ENCODE assay signal across 8 cellular contexts in the genomic region with DNA sequence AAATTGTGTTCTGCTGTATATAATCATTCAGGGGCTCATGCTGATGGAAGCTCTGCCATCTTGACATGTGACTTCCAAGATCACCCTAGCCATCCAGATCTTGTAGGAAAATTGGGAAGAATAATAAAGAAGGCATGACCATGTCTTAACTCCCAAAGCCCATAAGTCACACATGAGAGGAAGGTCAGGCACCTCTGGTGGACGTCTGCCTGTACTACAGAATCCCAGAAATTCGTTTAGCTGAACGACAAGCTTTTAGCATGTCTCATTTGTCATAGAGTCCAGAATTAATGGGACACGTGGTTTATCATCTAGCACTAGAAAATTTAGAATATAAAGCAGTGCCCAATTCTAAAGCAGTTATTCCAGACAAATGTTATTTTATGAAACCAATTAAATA.
DNase-seq lines count a peak whose midpoint lies in the region; ATAC-seq and TF ChIP-seq lines count a peak whose summit lies in the region.

No MANE protein-coding gene starts in this region.

- no peak overlapping the region for H3K4me3 Mint-ChIP-seq in T-helper 17 cell

- no peak overlapping the region for H2AFZ ChIP-seq in mesenchymal stem cell (ENCODE audit: low read depth, low read length)

- no peak overlapping the region for H3K23ac ChIP-seq in mesenchymal stem cell (ENCODE audit: low read length in 2 of 2)

- H3K4ac ChIP-seq in mesenchymal stem cell (ENCODE audit: low read depth in 1 of 2, low read length in 2 of 2), result no peak overlapping the region

- no peak overlapping the region for H3K4me3 ChIP-seq in mesenchymal stem cell (ENCODE audit: insufficient read depth in 1 of 2, low read depth in 1 of 2, low read length in 2 of 2)
- H3K4me3 ChIP-seq in tibial nerve, result no peak overlapping the region

- no peak overlapping the region for H3K18ac ChIP-seq in mesenchymal stem cell (ENCODE audit: low read depth in 1 of 2, low read length in 2 of 2)

- no peak overlapping the region for H3K14ac ChIP-seq in mesenchymal stem cell (ENCODE audit: low read length in 2 of 2)

- no peaks in the 10 kb centered on the region for H3K79me1 ChIP-seq in mesenchymal stem cell (replicated peaks; ENCODE audit: low read length, poor library complexity, severe bottlenecking)

- H3K4me2 ChIP-seq in mesenchymal stem cell (ENCODE audit: low read length, poor library complexity, severe bottlenecking), result no peak overlapping the region

- H3K4me1 ChIP-seq in mesenchymal stem cell (ENCODE audit: control insufficient read depth, insufficient read depth, low read depth, low read length) (no peaks in the 10 kb centered on the region), tibial nerve (peaks cover 0 to 11% (median 0%) of the 10 kb centered on the region in 4 donors)

- ATAC-seq in GM18508 (IDR thresholded peaks at IDR 0.05; ENCODE audit: insufficient read depth, unreplicated experiment) (peak; percentile 74), HG03025 (IDR thresholded peaks at IDR 0.05; ENCODE audit: low FRiP score, unreplicated experiment) (peak; percentile 64), esophagus mucosa (no peak), T-helper 17 cell (no peak)

- no peak overlapping the region for H2AK5ac ChIP-seq in mesenchymal stem cell (ENCODE audit: low read length, severe bottlenecking)

- no peak overlapping the region for H2BK120ac ChIP-seq in mesenchymal stem cell (ENCODE audit: low read depth, low read length)

- TF ChIP-seq CTCF in tibial nerve (IDR thresholded peaks at IDR 0.05), result no peak

- no peak overlapping the region for H4K8ac ChIP-seq in mesenchymal stem cell (ENCODE audit: low read length)

- no peaks in the 10 kb centered on the region for H3K36me3 Mint-ChIP-seq in T-helper 17 cell (ENCODE audit: low read depth)

- H3K9me3 ChIP-seq in mesenchymal stem cell (ENCODE audit: control insufficient read depth, low read length) (no peaks in the 10 kb centered on the region), tibial nerve (no peaks in the 10 kb centered on the region), T-helper 17 cell (ENCODE audit: control insufficient read depth, low read length, poor library complexity, severe bottlenecking) (no peaks in the 10 kb centered on the region)

- no peak overlapping the region for H4K91ac ChIP-seq in mesenchymal stem cell (ENCODE audit: low read length)

- no peak overlapping the region for H3K27ac ChIP-seq in mesenchymal stem cell (ENCODE audit: low read length, poor library complexity, severe bottlenecking)
- H3K27ac ChIP-seq in tibial nerve, result no peak overlapping the region

- H3K27me3 ChIP-seq in mesenchymal stem cell (ENCODE audit: control insufficient read depth in 1 of 2, insufficient read depth in 1 of 2, low read length in 2 of 2) (no peaks in the 10 kb centered on the region), tibial nerve (no peaks in the 10 kb centered on the region)

- H2BK15ac ChIP-seq in mesenchymal stem cell (ENCODE audit: low read depth, poor library complexity, severe bottlenecking), result no peak overlapping the region

- H3K27ac Mint-ChIP-seq in T-helper 17 cell, result no peak overlapping the region

- no peak for TF ChIP-seq POLR2A in tibial nerve (IDR thresholded peaks at IDR 0.05)

- H3K4me1 Mint-ChIP-seq in T-helper 17 cell, result no peaks in the 10 kb centered on the region

- no peak overlapping the region for H2BK5ac ChIP-seq in mesenchymal stem cell (ENCODE audit: low read depth, low read length, poor library complexity, severe bottlenecking)

- H3K9ac ChIP-seq in mesenchymal stem cell (ENCODE audit: low read length), result no peak overlapping the region

- H3K36me3 ChIP-seq in mesenchymal stem cell (ENCODE audit: control insufficient read depth in 1 of 2, insufficient read depth in 2 of 2, low read depth in 1 of 2, low read length in 2 of 2) (no peaks in the 10 kb centered on the region), tibial nerve (no peaks in the 10 kb centered on the region)

- H2BK12ac ChIP-seq in mesenchymal stem cell (ENCODE audit: low read length in 2 of 2), result no peak overlapping the region

- peaks cover 57% of the 10 kb centered on the region for H3K27me3 Mint-ChIP-seq in T-helper 17 cell

- DNase-seq in SK-N-DZ (ENCODE audit: low spot score) (peak; percentile 12), mesenchymal stem cell (peak; percentile 7), GM19238 (ENCODE audit: insufficient read length, low spot score) (no peak), tibial nerve (ENCODE audit: low spot score in 2 of 2) (no peak), T-helper 17 cell (no peak)

- no peak for TF ChIP-seq EP300 in tibial nerve (IDR thresholded peaks at IDR 0.05)

- no CpG with 5 or more reads among the region's 4 CpGs for WGBS in mesenchymal stem cell
- 15 to 29% methylated on average over 4 of the region's 4 CpGs for WGBS in tibial nerve, 2 donors

Comparison
In these comparisons a context has a peak if more than half of its experiments do, and no peak if none do; other contexts are left out.
1. ATAC-seq: peak in GM18508 (single experiment) and HG03025 (single experiment); none in esophagus mucosa (single experiment) and T-helper 17 cell (single experiment).
2. DNase-seq: peak in SK-N-DZ (single experiment) and mesenchymal stem cell (single experiment); none in GM19238 (single experiment), tibial nerve (0 of 2) and T-helper 17 cell (0 of 3).